In the genomic region with DNA sequence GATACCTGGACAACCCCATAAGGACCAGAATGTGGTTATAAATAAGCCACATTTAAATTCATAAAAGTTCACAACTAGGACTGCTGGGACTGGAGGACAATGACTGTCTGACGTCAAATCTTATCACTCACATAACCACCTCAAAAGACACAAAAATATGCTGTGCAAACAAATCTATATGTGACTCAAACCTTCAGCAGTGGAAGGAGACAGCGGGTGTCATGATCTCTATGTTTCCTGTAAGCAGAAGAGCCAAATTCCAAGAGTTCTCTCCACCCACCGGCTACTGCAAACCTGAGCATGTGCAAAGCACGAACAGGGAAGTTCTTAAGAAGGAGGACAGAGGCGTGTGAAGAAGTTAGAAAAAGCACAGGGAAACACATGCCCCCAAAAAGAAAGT, we compare ENCODE assay signal across 17 cellular contexts.
DNase-seq lines count a peak whose midpoint lies in the region; ATAC-seq and TF ChIP-seq lines count a peak whose summit lies in the region.
"Had no signal": no experiment of that assay in that cellular context is flagged by ENCODE, and none has a peak within 500 bp of the region (broad histone marks: within the 10 kb centered on the region; RNA-seq: fewer than 3 reads in every experiment).

No MANE protein-coding gene starts in this region.

- no peak overlapping the region for H3K4me2 ChIP-seq in IMR-90 (ENCODE audit: low read depth, low read length)
- no peak overlapping the region for H3K4me2 ChIP-seq in mesenchymal stem cell (ENCODE audit: low read length, poor library complexity, severe bottlenecking)
- H3K4me2 ChIP-seq: neural progenitor cell, SK-N-SH had no signal

- no TSS peak for BruUV-seq in IMR-90 (replicated peaks; lab: Mats Ljungman, UMichigan)

- no peaks in the 10 kb centered on the region for H3K9me3 Mint-ChIP-seq in CD4-positive, alpha-beta memory T cell
- no peaks in the 10 kb centered on the region for H3K9me3 Mint-ChIP-seq in progenitor cell of endocrine pancreas (ENCODE audit: low read depth)
- no peaks in the 10 kb centered on the region for H3K9me3 Mint-ChIP-seq in activated T-helper 1 cell treated with anti-CD3 and anti-CD28 coated beads, Interleukin-12 subunit alpha, Interleukin-12 subunit beta, Interleukin-2, Interleukin-4 antibody, amounts not matched to agents 30 ng/mL and 10 ng/mL and 1 ng/mL, durations not matched to agents 14 hours and 24 hours and 36 hours
- H3K9me3 Mint-ChIP-seq: activated naive CD4-positive, alpha-beta T cell treated with anti-CD3 and anti-CD28 coated beads, Interleukin-2, amount 10 ng/mL, durations not matched to agents 7 days and 5 days; neural progenitor cell had no signal

- H3K27me3 ChIP-seq in CD4-positive, alpha-beta memory T cell (ENCODE audit: insufficient read depth, low read length) = no peaks in the 10 kb centered on the region
- H3K27me3 ChIP-seq in IMR-90 (ENCODE audit: control insufficient read depth, insufficient read depth, low read length) = no peaks in the 10 kb centered on the region
- H3K27me3 ChIP-seq in brain microvascular endothelial cell (replicated peaks) = no peaks in the 10 kb centered on the region
- H3K27me3 ChIP-seq in mesenchymal stem cell (ENCODE audit: control insufficient read depth in 1 of 2, insufficient read depth in 1 of 2, low read length in 2 of 2) = no peaks in the 10 kb centered on the region
- H3K27me3 ChIP-seq: left lung, neural progenitor cell had no signal

- no peak for TF ChIP-seq RAD21 in IMR-90 (IDR thresholded peaks at IDR 0.05; ENCODE audit: low read length)

- H2BK120ac ChIP-seq in IMR-90 (ENCODE audit: low read depth, low read length) (no peak overlapping the region), mesenchymal stem cell (ENCODE audit: low read depth, low read length) (no peak overlapping the region)

- POLR2A ChIA-PET in CD4-positive, alpha-beta memory T cell (lab: Charles Lee; ENCODE audit: partially characterized antibody) = no interaction called here
- POLR2A ChIA-PET in IMR-90 (lab: Charles Lee; ENCODE audit: unreplicated experiment) = no interaction called here

- no peaks in the 10 kb centered on the region for H4K20me1 ChIP-seq in IMR-90 (ENCODE audit: insufficient read depth, low read length)

- peak; percentile 49 for ATAC-seq in IMR-90 (ENCODE audit: low read depth)
- ATAC-seq: left lung had no signal

- H3K4me1 Mint-ChIP-seq in CD4-positive, alpha-beta memory T cell = peaks cover 9 to 13% (median 10%) of the 10 kb centered on the region in 4 donors
- H3K4me1 Mint-ChIP-seq in progenitor cell of endocrine pancreas (ENCODE audit: low read depth) = no peaks in the 10 kb centered on the region
- peaks cover 11% of the 10 kb centered on the region for H3K4me1 Mint-ChIP-seq in activated T-helper 1 cell treated with anti-CD3 and anti-CD28 coated beads, Interleukin-12 subunit alpha, Interleukin-12 subunit beta, Interleukin-2, Interleukin-4 antibody, amounts not matched to agents 30 ng/mL and 10 ng/mL and 1 ng/mL, durations not matched to agents 14 hours and 24 hours and 36 hours (ENCODE audit: low read depth)
- H3K4me1 Mint-ChIP-seq: activated naive CD4-positive, alpha-beta T cell treated with anti-CD3 and anti-CD28 coated beads, Interleukin-2, amount 10 ng/mL, durations not matched to agents 7 days and 5 days; neural progenitor cell had no signal

- peaks cover 4% of the 10 kb centered on the region for H3K4me1 ChIP-seq in CD4-positive, alpha-beta memory T cell (ENCODE audit: insufficient read depth, low read length)
- H3K4me1 ChIP-seq in IMR-90 (ENCODE audit: control insufficient read depth, insufficient read depth, low read length) = peaks cover 3% of the 10 kb centered on the region; the same call in 1 of the 2 replicates
- H3K4me1 ChIP-seq in mesenchymal stem cell (ENCODE audit: control insufficient read depth, insufficient read depth, low read depth, low read length) = no peaks in the 10 kb centered on the region
- H3K4me1 ChIP-seq: left lung, neural progenitor cell had no signal

- no peaks in the 10 kb centered on the region for H3K9me3 ChIP-seq in CD4-positive, alpha-beta memory T cell (ENCODE audit: control insufficient read depth in 1 of 2, low read length in 2 of 2)
- H3K9me3 ChIP-seq in IMR-90 (ENCODE audit: control insufficient read depth, insufficient read depth, low read length) = no peaks in the 10 kb centered on the region
- no peaks in the 10 kb centered on the region for H3K9me3 ChIP-seq in mesenchymal stem cell (ENCODE audit: control insufficient read depth, low read length)
- H3K9me3 ChIP-seq: left lung, SK-N-SH had no signal

- no peak overlapping the region for H2AK9ac ChIP-seq in IMR-90 (replicated peaks; ENCODE audit: low read depth, low read length, poor library complexity)

- no peaks in the 10 kb centered on the region for H3K27me3 Mint-ChIP-seq in CD4-positive, alpha-beta memory T cell
- H3K27me3 Mint-ChIP-seq in progenitor cell of endocrine pancreas = no peaks in the 10 kb centered on the region
- H3K27me3 Mint-ChIP-seq in activated T-helper 1 cell treated with anti-CD3 and anti-CD28 coated beads, Interleukin-12 subunit alpha, Interleukin-12 subunit beta, Interleukin-2, Interleukin-4 antibody, amounts not matched to agents 30 ng/mL and 10 ng/mL and 1 ng/mL, durations not matched to agents 14 hours and 24 hours and 36 hours (ENCODE audit: insufficient read depth) = no peaks in the 10 kb centered on the region
- H3K27me3 Mint-ChIP-seq: activated naive CD4-positive, alpha-beta T cell treated with anti-CD3 and anti-CD28 coated beads, Interleukin-2, amount 10 ng/mL, durations not matched to agents 7 days and 5 days had no signal

- no peak for TF ChIP-seq POLR2A in IMR-90 (IDR thresholded peaks at IDR 0.05; ENCODE audit: low read depth, low read length)

- peaks cover 43% of the 10 kb centered on the region for H3K36me3 ChIP-seq in CD4-positive, alpha-beta memory T cell (ENCODE audit: insufficient read depth, low read length)
- H3K36me3 ChIP-seq in IMR-90 (ENCODE audit: control insufficient read depth, insufficient read depth, low read length) (peaks cover 9% of the 10 kb centered on the region), brain microvascular endothelial cell (replicated peaks) (peaks cover 3% of the 10 kb centered on the region), mesenchymal stem cell (ENCODE audit: control insufficient read depth in 1 of 2, insufficient read depth in 2 of 2, low read depth in 1 of 2, low read length in 2 of 2) (peaks cover 10 to 76% of the 10 kb centered on the region in 2 experiments)
- H3K36me3 ChIP-seq: neural progenitor cell had no signal

- H3K14ac ChIP-seq in IMR-90 (replicated peaks; ENCODE audit: low read depth, low read length) (peak overlapping the region; percentile 31; the same call in 1 of the 2 replicates), mesenchymal stem cell (ENCODE audit: low read length in 2 of 2) (no peak overlapping the region)

- H3K23ac ChIP-seq in IMR-90 (ENCODE audit: low read depth, low read length) (0 out of 2 replicates have a peak overlapping the region, but pooled peaks have one; percentile 17), mesenchymal stem cell (ENCODE audit: low read length in 2 of 2) (no peak overlapping the region)

- intact Hi-C loops in CD4-positive, alpha-beta memory T cell (cut with micrococcal nuclease) = no loop called here
- intact Hi-C loops in IMR-90 (cut with micrococcal nuclease) = no loop called here
- intact Hi-C loops in activated T-helper 1 cell treated with anti-CD3 and anti-CD28 coated beads, Interleukin-12 subunit alpha, Interleukin-12 subunit beta, Interleukin-2, Interleukin-4 antibody, amounts not matched to agents 30 ng/mL and 10 ng/mL and 1 ng/mL, durations not matched to agents 14 hours and 24 hours and 36 hours (cut with micrococcal nuclease) = no loop called here

- H4K8ac ChIP-seq in IMR-90 (ENCODE audit: low read depth in 2 of 2, low read length in 2 of 2) (peak overlapping the region in 1 of 2 experiments; percentile 13; a peak in 1 of 4 replicates), mesenchymal stem cell (ENCODE audit: low read length) (no peak overlapping the region)

- H2AFZ ChIP-seq in IMR-90 (replicated peaks; ENCODE audit: low read length, poor library complexity) (no peak overlapping the region), mesenchymal stem cell (ENCODE audit: low read depth, low read length) (no peak overlapping the region)
- H2AFZ ChIP-seq: neural progenitor cell had no signal

- no peak overlapping the region for H3K56ac ChIP-seq in IMR-90 (ENCODE audit: extremely low read depth, insufficient read depth, low read length)

- no peak overlapping the region for H2BK20ac ChIP-seq in IMR-90 (ENCODE audit: low read depth, low read length)

- H2AK5ac ChIP-seq in IMR-90 (ENCODE audit: low read depth, low read length) = no peak overlapping the region
- no peak overlapping the region for H2AK5ac ChIP-seq in mesenchymal stem cell (ENCODE audit: low read length, severe bottlenecking)

- WGBS in IMR-90 (ENCODE audit: extremely low coverage in 2 of 2, insufficient read length in 1 of 2), 2 experiments = no CpG with 5 or more reads among the region's 5 CpGs
- 75% methylated on average over 5 of the region's 5 CpGs for WGBS in mesenchymal stem cell

- DNase-seq in CD4-positive, alpha-beta memory T cell = no peak
- peak; percentile 68 for DNase-seq in IMR-90
- DNase-seq in brain microvascular endothelial cell = peak; percentile 89
- peak; percentile 19 for DNase-seq in mesenchymal stem cell
- no peak for DNase-seq in progenitor cell of endocrine pancreas (ENCODE audit: low spot score, unreplicated experiment)
- DNase-seq in NCI-H446 (lab: John Stamatoyannopoulos, UW) = no peak
- DNase-seq in activated T-helper 1 cell treated with anti-CD3 and anti-CD28 coated beads, Interleukin-12 subunit alpha, Interleukin-12 subunit beta, Interleukin-2, Interleukin-4 antibody, amounts not matched to agents 30 ng/mL and 10 ng/mL and 1 ng/mL, durations not matched to agents 14 hours and 24 hours and 36 hours (ENCODE audit: low spot score) = no peak
- DNase-seq: activated CD4-positive, alpha-beta T cell treated with anti-CD3 and anti-CD28 coated beads for 1 hour; activated CD8-positive, alpha-beta memory T cell treated with anti-CD3 and anti-CD28 coated beads, Interleukin-2, amount 50 U/mL, for 48 hours; activated naive CD4-positive, alpha-beta T cell treated with anti-CD3 and anti-CD28 coated beads, Interleukin-2, amount 10 ng/mL, durations not matched to agents 7 days and 5 days; glutamatergic neuron; KG1; left lung; NCI-H187 treated with DMSO at 0.1 percent for 48 hours; NK-92 treated with Interleukin-12 subunit alpha and Interleukin-12 subunit beta, amount 100 ng/mL, for 24 hours; SK-N-SH had no signal

- H3K4me3 Mint-ChIP-seq in CD4-positive, alpha-beta memory T cell = no peak overlapping the region
- H3K4me3 Mint-ChIP-seq in progenitor cell of endocrine pancreas (ENCODE audit: low read depth) = no peak overlapping the region
- no peak overlapping the region for H3K4me3 Mint-ChIP-seq in activated T-helper 1 cell treated with anti-CD3 and anti-CD28 coated beads, Interleukin-12 subunit alpha, Interleukin-12 subunit beta, Interleukin-2, Interleukin-4 antibody, amounts not matched to agents 30 ng/mL and 10 ng/mL and 1 ng/mL, durations not matched to agents 14 hours and 24 hours and 36 hours
- H3K4me3 Mint-ChIP-seq: activated naive CD4-positive, alpha-beta T cell treated with anti-CD3 and anti-CD28 coated beads, Interleukin-2, amount 10 ng/mL, durations not matched to agents 7 days and 5 days; neural progenitor cell had no signal

- H3K27ac Mint-ChIP-seq in CD4-positive, alpha-beta memory T cell = peak overlapping the region in 4 of 7 donors; percentile 13 to 74 (median 45)
- no peak overlapping the region for H3K27ac Mint-ChIP-seq in progenitor cell of endocrine pancreas
- no peak overlapping the region for H3K27ac Mint-ChIP-seq in activated T-helper 1 cell treated with anti-CD3 and anti-CD28 coated beads, Interleukin-12 subunit alpha, Interleukin-12 subunit beta, Interleukin-2, Interleukin-4 antibody, amounts not matched to agents 30 ng/mL and 10 ng/mL and 1 ng/mL, durations not matched to agents 14 hours and 24 hours and 36 hours
- H3K27ac Mint-ChIP-seq: activated naive CD4-positive, alpha-beta T cell treated with anti-CD3 and anti-CD28 coated beads, Interleukin-2, amount 10 ng/mL, durations not matched to agents 7 days and 5 days; neural progenitor cell had no signal

- H4K91ac ChIP-seq in IMR-90 (ENCODE audit: insufficient read depth, low read depth, low read length) (no peak overlapping the region), mesenchymal stem cell (ENCODE audit: low read length) (no peak overlapping the region)

- no peak overlapping the region for H3K9ac ChIP-seq in IMR-90 (ENCODE audit: low read depth, low read length)
- H3K9ac ChIP-seq in mesenchymal stem cell (ENCODE audit: low read length) = no peak overlapping the region
- H3K9ac ChIP-seq: neural progenitor cell, SK-N-SH had no signal

- no peak overlapping the region for H4K5ac ChIP-seq in IMR-90 (ENCODE audit: low read depth, low read length)

- peaks cover 9% of the 10 kb centered on the region for H3K9me1 ChIP-seq in IMR-90 (ENCODE audit: insufficient read depth, low read length)

- no peak overlapping the region for H3K4ac ChIP-seq in IMR-90 (ENCODE audit: low read depth, low read length)
- no peak overlapping the region for H3K4ac ChIP-seq in mesenchymal stem cell (ENCODE audit: low read depth in 1 of 2, low read length in 2 of 2)

- no peak overlapping the region for H3K27ac ChIP-seq in CD4-positive, alpha-beta memory T cell (ENCODE audit: low read depth, low read length)
- H3K27ac ChIP-seq in IMR-90 (ENCODE audit: insufficient read depth, low read length) (no peak overlapping the region; the same call in 1 of the 2 replicates), brain microvascular endothelial cell (peak overlapping the region; percentile 62), mesenchymal stem cell (ENCODE audit: low read length, poor library complexity, severe bottlenecking) (peak overlapping the region; percentile 29)
- H3K27ac ChIP-seq: left lung, neural progenitor cell had no signal

- dilution Hi-C loops in IMR-90 (cut with HindIII; ENCODE audit: low sequenced_read_pairs, unreplicated experiment) = no loop called here

- H3K18ac ChIP-seq in IMR-90 (ENCODE audit: low read depth, low read length) (no peak overlapping the region), mesenchymal stem cell (ENCODE audit: low read depth in 1 of 2, low read length in 2 of 2) (no peak overlapping the region)

- CTCF ChIA-PET in CD4-positive, alpha-beta memory T cell (lab: Charles Lee; ENCODE audit: partially characterized antibody) = no interaction called here
- CTCF ChIA-PET in IMR-90 (lab: Yijun Ruan, JAX) = no interaction called here

- H3K36me3 Mint-ChIP-seq in CD4-positive, alpha-beta memory T cell = peaks cover 56 to 62% of the 10 kb centered on the region in 2 donors
- H3K36me3 Mint-ChIP-seq in progenitor cell of endocrine pancreas (ENCODE audit: insufficient read depth) = peaks cover 7% of the 10 kb centered on the region
- H3K36me3 Mint-ChIP-seq in activated T-helper 1 cell treated with anti-CD3 and anti-CD28 coated beads, Interleukin-12 subunit alpha, Interleukin-12 subunit beta, Interleukin-2, Interleukin-4 antibody, amounts not matched to agents 30 ng/mL and 10 ng/mL and 1 ng/mL, durations not matched to agents 14 hours and 24 hours and 36 hours (ENCODE audit: low read depth) = peaks cover 35% of the 10 kb centered on the region

- H2BK15ac ChIP-seq in IMR-90 (ENCODE audit: low read depth, low read length) (no peak overlapping the region), mesenchymal stem cell (ENCODE audit: low read depth, poor library complexity, severe bottlenecking) (no peak overlapping the region)

- in situ Hi-C loops in IMR-90 (cut with MboI; ENCODE audit: low sequenced_read_pairs) (no loop called here), brain microvascular endothelial cell (cut with HindIII; ENCODE audit: low pct_ligation_motif_present, low sequenced_read_pairs) (no loop called here)

- H2BK12ac ChIP-seq in mesenchymal stem cell (ENCODE audit: low read length in 2 of 2) = no peak overlapping the region

- H3K79me1 ChIP-seq in IMR-90 (ENCODE audit: low read depth in 1 of 2, low read length in 2 of 2) = peaks cover 0 to 12% of the 10 kb centered on the region in 2 experiments; a peak in 2 of 4 replicates
- peaks cover 14% of the 10 kb centered on the region for H3K79me1 ChIP-seq in mesenchymal stem cell (replicated peaks; ENCODE audit: low read length, poor library complexity, severe bottlenecking)

- H2BK5ac ChIP-seq in IMR-90 (ENCODE audit: low read depth, low read length, poor library complexity, severe bottlenecking) = no peak overlapping the region
- H2BK5ac ChIP-seq in mesenchymal stem cell (ENCODE audit: low read depth, low read length, poor library complexity, severe bottlenecking) = no peak overlapping the region

- no peak for TF ChIP-seq CTCF in IMR-90 (conservative IDR thresholded peaks at IDR 0.05; ENCODE audit: low read depth, low read length)
- TF ChIP-seq CTCF in brain microvascular endothelial cell (IDR thresholded peaks at IDR 0.05; ENCODE audit: low read depth, low read length, missing control alignments) = no peak
- TF ChIP-seq CTCF in progenitor cell of endocrine pancreas (IDR thresholded peaks at IDR 0.05; ENCODE audit: unreplicated experiment) = no peak

- H3K4me3 ChIP-seq in CD4-positive, alpha-beta memory T cell (ENCODE audit: low read length in 2 of 2) = no peak overlapping the region
- H3K4me3 ChIP-seq in IMR-90 (ENCODE audit: insufficient read depth, low read depth, low read length) (no peak overlapping the region), brain microvascular endothelial cell (ENCODE audit: low read depth, low read length) (no peak overlapping the region), mesenchymal stem cell (ENCODE audit: insufficient read depth in 1 of 2, low read depth in 1 of 2, low read length in 2 of 2) (no peak overlapping the region)
- H3K4me3 ChIP-seq: left lung, neural progenitor cell had no signal

Comparison
In these comparisons a context has a peak if more than half of its experiments do, and no peak if none do; other contexts are left out.
1. DNase-seq: peak in IMR-90 (single experiment), brain microvascular endothelial cell (single experiment) and mesenchymal stem cell (single experiment); none in CD4-positive, alpha-beta memory T cell (0 of 5), progenitor cell of endocrine pancreas (single experiment), NCI-H446 (0 of 2) and activated T-helper 1 cell treated with anti-CD3 and anti-CD28 coated beads, Interleukin-12 subunit alpha, Interleukin-12 subunit beta, Interleukin-2, Interleukin-4 antibody, amounts not matched to agents 30 ng/mL and 10 ng/mL and 1 ng/mL, durations not matched to agents 14 hours and 24 hours and 36 hours (single experiment).
2. H3K27ac ChIP-seq: peak in brain microvascular endothelial cell (single experiment) and mesenchymal stem cell (single experiment); none in CD4-positive, alpha-beta memory T cell (single experiment) and IMR-90 (single experiment).
3. H3K27ac Mint-ChIP-seq: peak in CD4-positive, alpha-beta memory T cell (4 of 7); none in progenitor cell of endocrine pancreas (single experiment) and activated T-helper 1 cell treated with anti-CD3 and anti-CD28 coated beads, Interleukin-12 subunit alpha, Interleukin-12 subunit beta, Interleukin-2, Interleukin-4 antibody, amounts not matched to agents 30 ng/mL and 10 ng/mL and 1 ng/mL, durations not matched to agents 14 hours and 24 hours and 36 hours (single experiment).